1 cellular context compared by ENCODE assay signal in genomic region chr3:24628523-24629258, GRCh38.
TF ChIP-seq lines count a peak whose summit lies in the region.

No MANE protein-coding gene starts in this region.

TF ChIP-seq in HepG2, 621 proteins besides CTCF, POLR2A, EP300 and RAD21 (continued from another document):
- no peak for TF ChIP-seq ATF6 (CRISPR knock-in tag; conservative IDR thresholded peaks at IDR 0.05)
- TF ChIP-seq JARID2 (CRISPR knock-in tag; IDR thresholded peaks at IDR 0.05; ENCODE audit: insufficient replicate concordance), result no peak
- TF ChIP-seq ZNF747 (CRISPR knock-in tag; IDR thresholded peaks at IDR 0.05; ENCODE audit: borderline replicate concordance), result no peak
- TF ChIP-seq ZNF619 (CRISPR knock-in tag; IDR thresholded peaks at IDR 0.05), result no peak
- TF ChIP-seq IRF1 (CRISPR knock-in tag; IDR thresholded peaks at IDR 0.05; ENCODE audit: low read depth), result no peak
- no peak for TF ChIP-seq ZNF777 (CRISPR knock-in tag; IDR thresholded peaks at IDR 0.05)
